Comparison of ENCODE assay signal across 29 cellular contexts in genomic region chr2:114350186-114350725, GRCh38.
"Had no signal": no experiment of that assay in that cellular context is flagged by ENCODE, and none has a peak within 500 bp of the region (broad histone marks: within the 10 kb centered on the region; RNA-seq: fewer than 3 reads in every experiment).

No MANE protein-coding gene starts in this region.

- H3K4me1 ChIP-seq: ascending aorta had no signal

- DNase-seq: activated B cell treated with CpG ODN at 0.5 μM for 24 hours; activated CD4-positive, alpha-beta memory T cell treated with anti-CD3 and anti-CD28 coated beads for 36 hours; activated CD4-positive, alpha-beta T cell treated with anti-CD3 and anti-CD28 coated beads for 4 hours; activated CD4-positive, alpha-beta T cell treated with anti-CD3 and anti-CD28 coated beads, Interleukin-2, amount 10 ng/mL, durations not matched to agents 24 days and 14 days; activated CD4-positive, alpha-beta T cell treated with anti-CD3 and anti-CD28 coated beads, Interleukin-2, amount 50 U/mL, for 1 hour; activated CD4-positive, alpha-beta T cell treated with anti-CD3 and anti-CD28 coated beads, Interleukin-2, amount 50 U/mL, for 4 hours; activated CD4-positive, CD25-positive, alpha-beta regulatory T cell treated with anti-CD3 and anti-CD28 coated beads, Interleukin-2, amount 50 U/mL, for 72 hours; activated CD8-positive, alpha-beta memory T cell treated with anti-CD3 and anti-CD28 coated beads, Interleukin-2, amount 50 U/mL, for 4 hours; activated CD8-positive, alpha-beta T cell treated with anti-CD3 and anti-CD28 coated beads for 36 hours; activated effector memory CD4-positive, alpha-beta T cell treated with anti-CD3 and anti-CD28 coated beads, Interleukin-2, amount 50 U/mL, for 16 hours; activated naive CD4-positive, alpha-beta T cell treated with anti-CD3 and anti-CD28 coated beads, Interleukin-2, amount 10 ng/mL, durations not matched to agents 7 days and 5 days; activated naive CD4-positive, alpha-beta T cell treated with Interleukin-2 at 50 U/mL for 16 hours; activated naive CD8-positive, alpha-beta T cell treated with anti-CD3 and anti-CD28 coated beads, Interleukin-2, amount 10 ng/mL, durations not matched to agents 7 days and 5 days; activated naive CD8-positive, alpha-beta T cell treated with anti-CD3 and anti-CD28 coated beads, Interleukin-2, amount 50 U/mL, for 24 hours; activated T-cell treated with anti-CD3 and anti-CD28 coated beads for 4 hours; activated T-cell treated with anti-CD3 and anti-CD28 coated beads, Interleukin-2, amount 50 U/mL, for 1 hour; activated T-cell treated with anti-CD3 and anti-CD28 coated beads, Interleukin-2, amount 50 U/mL, for 4 hours; activated T-cell treated with anti-CD3 and anti-CD28 coated beads, Interleukin-2, amount 50 U/mL, for 72 hours; amygdala; anterior cingulate cortex; cerebellar nuclear complex; T-helper 2 cell; T-helper 9 cell had no signal

- H3K36me3 ChIP-seq: ascending aorta, cardiac muscle cell had no signal

- FAIRE-seq: bronchial epithelial cell, TTC549 had no signal

- ATAC-seq: activated CD8-positive, alpha-beta T cell treated with anti-CD3 and anti-CD28 coated beads for 36 hours; activated naive CD8-positive, alpha-beta T cell treated with anti-CD3 and anti-CD28 coated beads, Interleukin-2, amount 50 U/mL, for 24 hours; activated T-cell treated with anti-CD3 and anti-CD28 coated beads, Interleukin-2, amount 50 U/mL, for 4 hours; activated T-cell treated with anti-CD3 and anti-CD28 coated beads, Interleukin-2, amount 50 U/mL, for 72 hours; activated T-helper 17 cell treated with anti-CD3 and anti-CD28 coated beads, Interleukin-2, amount 50 U/mL, for 72 hours had no signal

- H3K9me3 ChIP-seq: ascending aorta had no signal

- H3K27ac ChIP-seq: ascending aorta, cardiac muscle cell, VCaP had no signal

- H3K4me3 ChIP-seq: ascending aorta, cardiac muscle cell had no signal

- H3K27me3 ChIP-seq: ascending aorta, cardiac muscle cell had no signal
